8 cellular contexts compared by ENCODE assay signal in the genomic region with DNA sequence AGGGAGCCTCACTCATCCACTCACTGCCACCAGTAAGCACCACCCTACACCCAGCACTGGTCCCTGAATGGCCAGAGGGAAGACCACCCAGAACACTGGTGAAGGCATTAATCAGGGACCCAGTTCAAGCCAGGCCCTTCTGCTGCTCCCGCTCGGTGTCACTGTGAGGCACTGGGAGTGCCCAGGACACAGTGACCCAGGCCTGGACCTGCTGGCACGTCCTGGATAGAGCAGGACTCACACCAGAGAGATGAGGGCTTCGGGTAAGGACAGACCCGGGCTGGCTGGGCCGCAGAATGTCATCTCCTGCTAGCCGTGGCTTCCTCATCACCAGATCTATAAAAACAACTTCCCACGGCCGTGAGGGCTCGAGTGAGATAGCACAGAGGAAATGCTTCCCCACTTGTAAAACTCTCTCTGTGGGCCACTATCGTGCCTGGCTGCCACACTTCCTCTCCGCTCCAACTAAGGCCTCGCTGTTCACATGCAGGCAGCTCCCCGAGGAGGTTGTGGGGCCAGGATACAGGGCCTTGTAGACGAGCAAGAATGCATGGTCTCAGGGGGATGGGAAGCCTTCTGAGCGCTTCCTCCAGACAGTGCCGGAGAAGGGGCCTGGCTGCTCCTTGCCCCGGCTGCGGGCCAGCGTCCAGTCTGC.
DNase-seq lines count a peak whose midpoint lies in the region; ATAC-seq and TF ChIP-seq lines count a peak whose summit lies in the region.
"Not testable (repeated sequence)": the region's sequence is repeated elsewhere in the genome, so short reads cannot be mapped to it uniquely, and the experiment has no call there.

No MANE protein-coding gene starts in this region.

- not testable (repeated sequence) for H3K36me3 ChIP-seq in CD4-positive, CD25-positive, alpha-beta regulatory T cell (ENCODE audit: control insufficient read depth, insufficient read depth, low read length); Peyer's patch; uterus

- H3K4me1 Mint-ChIP-seq in CD4-positive, CD25-positive, alpha-beta regulatory T cell = peaks cover 0 to 16% (median 11%) of the 10 kb centered on the region in 4 donors
- H3K4me1 Mint-ChIP-seq in activated T-cell treated with anti-CD3 and anti-CD28 coated beads, Interleukin-2, amount 50 U/mL, for 24 hours (ENCODE audit: low read depth) = peaks cover 26% of the 10 kb centered on the region
- H3K4me1 Mint-ChIP-seq in mesothelial cell of epicardium = peaks cover 19% of the 10 kb centered on the region

- ATAC-seq in CD4-positive, CD25-positive, alpha-beta regulatory T cell (ENCODE audit: low read depth in 2 of 2) = peak; percentile 28 to 65
- ATAC-seq in right cardiac atrium (peak; percentile 73 to 77), sciatic nerve (peak; percentile 49)

- not testable (repeated sequence) for TF ChIP-seq CTCF in Peyer's patch (IDR thresholded peaks at IDR 0.05); coronary artery (IDR thresholded peaks at IDR 0.05); mesothelial cell of epicardium (IDR thresholded peaks at IDR 0.05; ENCODE audit: unreplicated experiment); uterus (IDR thresholded peaks at IDR 0.05)

- peak overlapping the region; percentile 88 to 90 (median 89) for H3K27ac Mint-ChIP-seq in CD4-positive, CD25-positive, alpha-beta regulatory T cell
- H3K27ac Mint-ChIP-seq in activated T-cell treated with anti-CD3 and anti-CD28 coated beads, Interleukin-2, amount 50 U/mL, for 24 hours = peak overlapping the region; percentile 3
- peak overlapping the region; percentile 58 for H3K27ac Mint-ChIP-seq in mesothelial cell of epicardium

- peak overlapping the region in 3 of 4 donors; percentile 26 to 74 (median 59) for H3K4me3 Mint-ChIP-seq in CD4-positive, CD25-positive, alpha-beta regulatory T cell
- not testable (repeated sequence) for H3K4me3 Mint-ChIP-seq in activated T-cell treated with anti-CD3 and anti-CD28 coated beads, Interleukin-2, amount 50 U/mL, for 24 hours; mesothelial cell of epicardium

- not testable (repeated sequence) for TF ChIP-seq POLR2A in Peyer's patch (IDR thresholded peaks at IDR 0.05); uterus (IDR thresholded peaks at IDR 0.05)

- H3K27me3 Mint-ChIP-seq in CD4-positive, CD25-positive, alpha-beta regulatory T cell; activated T-cell treated with anti-CD3 and anti-CD28 coated beads, Interleukin-2, amount 50 U/mL, for 24 hours; mesothelial cell of epicardium (ENCODE audit: low read depth): not testable (repeated sequence)

- peaks cover 0 to 11% (median 0%) of the 10 kb centered on the region in 7 donors for H3K9me3 Mint-ChIP-seq in CD4-positive, CD25-positive, alpha-beta regulatory T cell
- H3K9me3 Mint-ChIP-seq in activated T-cell treated with anti-CD3 and anti-CD28 coated beads, Interleukin-2, amount 50 U/mL, for 24 hours = not testable (repeated sequence)
- H3K9me3 Mint-ChIP-seq in mesothelial cell of epicardium = peaks cover 13% of the 10 kb centered on the region

- not testable (repeated sequence) for H3K9me3 ChIP-seq in CD4-positive, CD25-positive, alpha-beta regulatory T cell (ENCODE audit: control insufficient read depth in 2 of 2, low read length in 2 of 2); Peyer's patch; right cardiac atrium (ENCODE audit: control insufficient read depth, low read length); uterus

- not testable (repeated sequence) for H3K4me1 ChIP-seq in CD4-positive, CD25-positive, alpha-beta regulatory T cell (ENCODE audit: control insufficient read depth, insufficient read depth, low read length, poor library complexity, severe bottlenecking); Peyer's patch; uterus
- H3K4me1 ChIP-seq in right cardiac atrium (ENCODE audit: control insufficient read depth, insufficient read depth, low read length) = peaks cover 13% of the 10 kb centered on the region

- H3K27me3 ChIP-seq in CD4-positive, CD25-positive, alpha-beta regulatory T cell (ENCODE audit: control insufficient read depth, insufficient read depth, low read length); Peyer's patch; right cardiac atrium (ENCODE audit: control insufficient read depth, insufficient read depth); uterus: not testable (repeated sequence)

- intact Hi-C loops in right cardiac atrium (cut with DNase I); sciatic nerve (cut with DNase I); uterus (cut with DNase I; ENCODE audit: low total_unique reads): not testable (repeated sequence)

- H3K36me3 Mint-ChIP-seq in CD4-positive, CD25-positive, alpha-beta regulatory T cell = peaks cover 13% of the 10 kb centered on the region
- peaks cover 54% of the 10 kb centered on the region for H3K36me3 Mint-ChIP-seq in activated T-cell treated with anti-CD3 and anti-CD28 coated beads, Interleukin-2, amount 50 U/mL, for 24 hours (ENCODE audit: low read depth)
- H3K36me3 Mint-ChIP-seq in mesothelial cell of epicardium = not testable (repeated sequence)

- peak in 1 of 3 donors; percentile 11 for DNase-seq in CD4-positive, CD25-positive, alpha-beta regulatory T cell
- DNase-seq in Peyer's patch (peak in 2 of 3 donors; percentile 22 to 53), coronary artery (ENCODE audit: low spot score) (peak; percentile 64), right cardiac atrium (peak; percentile 56 to 88 (median 84))
- DNase-seq in activated T-cell treated with anti-CD3 and anti-CD28 coated beads, Interleukin-2, amount 50 U/mL, for 24 hours = peak; percentile 37
- not testable (repeated sequence) for DNase-seq in mesothelial cell of epicardium (ENCODE audit: low spot score in 2 of 2, unreplicated experiment in 2 of 2); sciatic nerve (ENCODE audit: low spot score); uterus

- not testable (repeated sequence) for H3K4me3 ChIP-seq in CD4-positive, CD25-positive, alpha-beta regulatory T cell (ENCODE audit: low read depth, low read length); Peyer's patch; coronary artery; right cardiac atrium (ENCODE audit: low read length); uterus

- 23% methylated on average over 18 of the region's 20 CpGs for WGBS in right cardiac atrium

- H3K27ac ChIP-seq in CD4-positive, CD25-positive, alpha-beta regulatory T cell (ENCODE audit: insufficient read depth, low read length, poor library complexity, severe bottlenecking) = not testable (repeated sequence)
- peak overlapping the region in 2 of 4 donors; percentile 16 to 50 for H3K27ac ChIP-seq in Peyer's patch
- H3K27ac ChIP-seq in coronary artery = peak overlapping the region in 1 of 2 donors; percentile 57
- peak overlapping the region; percentile 62 for H3K27ac ChIP-seq in right cardiac atrium (ENCODE audit: low read length)
- peak overlapping the region; percentile 42 to 54 for H3K27ac ChIP-seq in uterus

Comparison
In these comparisons a context has a peak if more than half of its experiments do, and no peak if none do; other contexts are left out.
1. H3K27ac Mint-ChIP-seq: peak in every context shown above with its lines; median percentile 89 in CD4-positive, CD25-positive, alpha-beta regulatory T cell; 58 in mesothelial cell of epicardium; 3 in activated T-cell treated with anti-CD3 and anti-CD28 coated beads, Interleukin-2, amount 50 U/mL, for 24 hours.